Comparison of ENCODE assay signal across 12 cellular contexts in the genomic region with DNA sequence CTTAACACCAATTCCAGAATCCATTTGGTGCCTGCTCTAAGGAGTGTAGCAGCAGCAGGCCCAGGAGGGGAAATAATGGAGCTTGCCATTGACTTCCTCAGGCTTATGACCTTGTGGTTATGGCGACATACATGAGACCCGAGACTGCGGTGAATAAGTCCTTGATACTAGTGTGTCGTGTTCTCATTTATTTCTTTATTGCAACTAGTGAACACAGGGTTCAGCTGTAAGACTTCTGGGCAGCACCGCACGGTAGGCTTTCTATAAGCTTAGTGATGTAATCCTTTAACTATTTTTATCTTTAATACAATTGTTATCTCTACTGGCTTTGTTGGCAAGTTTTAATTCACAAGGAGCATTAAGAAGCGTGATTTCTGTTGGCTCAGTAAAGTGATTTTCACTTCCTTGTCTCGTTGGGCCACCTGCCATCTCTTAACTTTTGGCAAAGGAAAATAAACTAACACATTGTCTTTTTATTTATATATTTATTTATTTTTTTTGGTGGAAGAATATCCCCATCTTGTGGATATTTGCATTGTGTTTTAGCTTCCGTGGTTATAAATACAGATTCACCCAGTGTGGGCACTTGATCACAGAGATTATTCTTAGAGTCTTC.
A peak's percentile ranks its signal among the peaks of the same experiment; 100 is the strongest.
DNase-seq lines count a peak whose midpoint lies in the region; ATAC-seq and TF ChIP-seq lines count a peak whose summit lies in the region.
"Had no signal": no experiment of that assay in that cellular context is flagged by ENCODE, and none has a peak within 500 bp of the region (broad histone marks: within the 10 kb centered on the region; RNA-seq: fewer than 3 reads in every experiment).

No MANE protein-coding gene starts in this region.

- DNase-seq in NAMALWA (ENCODE audit: low spot score) (peak; percentile 60), chondrocyte (ENCODE audit: low spot score) (no peak), left lobe of liver (ENCODE audit: low spot score) (no peak), colonic mucosa (no peak), HAP-1 (ENCODE audit: low spot score in 2 of 2) (no peak), Caco-2 (no peak), omental fat pad (ENCODE audit: low spot score) (no peak)
- DNase-seq: NCI-H510A treated with DMSO at 0.1 percent for 48 hours, T-helper 9 cell had no signal

- no peak overlapping the region for H3K4me3 ChIP-seq in colonic mucosa
- H3K4me3 ChIP-seq in HAP-1: no peak overlapping the region
- no peak overlapping the region for H3K4me3 ChIP-seq in Caco-2 (ENCODE audit: low read depth, low read length)
- H3K4me3 ChIP-seq: ovary, vagina had no signal

- H3K4me3 Mint-ChIP-seq in chondrocyte (ENCODE audit: unreplicated experiment) (no peak overlapping the region), Caco-2 (ENCODE audit: unreplicated experiment) (no peak overlapping the region)

- no peak overlapping the region for H3K27ac Mint-ChIP-seq in chondrocyte (ENCODE audit: unreplicated experiment)
- H3K27ac Mint-ChIP-seq in Caco-2 (ENCODE audit: unreplicated experiment): no peak overlapping the region

- ATAC-seq in left lobe of liver: peak; percentile 53
- ATAC-seq in omental fat pad (ENCODE audit: low FRiP score): no peak

- H3K9me3 ChIP-seq in colonic mucosa (no peaks in the 10 kb centered on the region), HAP-1 (no peaks in the 10 kb centered on the region), Caco-2 (no peaks in the 10 kb centered on the region)
- H3K9me3 ChIP-seq: ovary, vagina had no signal

- POLR2A ChIA-PET in Caco-2 (lab: Charles Lee): no interaction called here

- in situ Hi-C loops in HAP-1 (cut with MboI; ENCODE audit: low sequenced_read_pairs): no loop called here

- peaks cover 42% of the 10 kb centered on the region for H3K4me1 Mint-ChIP-seq in chondrocyte (ENCODE audit: low read depth)
- H3K4me1 Mint-ChIP-seq in Caco-2 (ENCODE audit: low read depth, unreplicated experiment): no peaks in the 10 kb centered on the region

- H3K27me3 ChIP-seq in colonic mucosa (no peaks in the 10 kb centered on the region), HAP-1 (ENCODE audit: low read depth) (no peaks in the 10 kb centered on the region), Caco-2 (replicated peaks; ENCODE audit: control insufficient read depth, insufficient read depth, low read length) (no peaks in the 10 kb centered on the region)
- H3K27me3 ChIP-seq: ovary, vagina had no signal

- peak; percentile 41 for TF ChIP-seq CTCF in C4-2B (conservative IDR thresholded peaks at IDR 0.05)
- TF ChIP-seq CTCF in chondrocyte (IDR thresholded peaks at IDR 0.05): peak; percentile 54
- no peak for TF ChIP-seq CTCF in colonic mucosa (IDR thresholded peaks at IDR 0.05)
- no peak for TF ChIP-seq CTCF in Caco-2 (IDR thresholded peaks at IDR 0.05; ENCODE audit: insufficient read depth in 1 of 2, low read depth in 1 of 2, low read length in 1 of 2, severe bottlenecking in 1 of 2, unreplicated experiment in 1 of 2)
- no peak for TF ChIP-seq CTCF in omental fat pad (IDR thresholded peaks at IDR 0.05)

- H3K36me3 ChIP-seq in colonic mucosa (no peaks in the 10 kb centered on the region), HAP-1 (replicated peaks) (no peaks in the 10 kb centered on the region), Caco-2 (ENCODE audit: control insufficient read depth, insufficient read depth, low read length) (no peaks in the 10 kb centered on the region)
- H3K36me3 ChIP-seq: ovary, vagina had no signal

- no peaks in the 10 kb centered on the region for H3K27me3 Mint-ChIP-seq in chondrocyte (ENCODE audit: low read depth)
- H3K27me3 Mint-ChIP-seq in Caco-2 (ENCODE audit: insufficient read depth, unreplicated experiment): no peaks in the 10 kb centered on the region

- H3K9me3 Mint-ChIP-seq in chondrocyte (ENCODE audit: low read depth): peaks cover 2% of the 10 kb centered on the region
- H3K9me3 Mint-ChIP-seq in Caco-2 (ENCODE audit: unreplicated experiment): no peaks in the 10 kb centered on the region

- H3K4me1 ChIP-seq in colonic mucosa (no peaks in the 10 kb centered on the region), HAP-1 (no peaks in the 10 kb centered on the region), Caco-2 (no peaks in the 10 kb centered on the region)

- CTCF ChIA-PET in Caco-2 (lab: Charles Lee): no interaction called here

- H3K27ac ChIP-seq in C4-2B (peak overlapping the region; percentile 48; the same call in 1 of the 2 replicates), colonic mucosa (no peak overlapping the region)
- H3K27ac ChIP-seq: ovary, vagina had no signal

- H3K9ac ChIP-seq in colonic mucosa (ENCODE audit: low read depth in 2 of 2, low read length in 2 of 2): no peak overlapping the region

- H3K36me3 Mint-ChIP-seq in chondrocyte (ENCODE audit: low read depth): peaks cover 3% of the 10 kb centered on the region
- H3K36me3 Mint-ChIP-seq in Caco-2 (ENCODE audit: insufficient read depth, unreplicated experiment): peaks cover 7% of the 10 kb centered on the region

- intact Hi-C loops in colonic mucosa (cut with DNase I): no loop called here
- intact Hi-C loops in Caco-2 (cut with micrococcal nuclease; ENCODE audit: unreplicated experiment): no loop called here

- no TSS peak for BruUV-seq in Caco-2 (replicated peaks; lab: Mats Ljungman, UMichigan)

Comparison
In these comparisons a context has a peak if more than half of its experiments do, and no peak if none do; other contexts are left out.
1. CTCF ChIP-seq: peak in C4-2B (single experiment) and chondrocyte (single experiment); none in colonic mucosa (single experiment), Caco-2 (0 of 2) and omental fat pad (0 of 3).